In genomic region chr10:17737021-17737965, GRCh38 we compare ENCODE assay signal across 8 cellular contexts. TPM values are rescaled to one million over a fixed set of nuclear protein-coding genes. Genes with fewer than 3 reads are reported as not detected.
DNase-seq lines count a peak whose midpoint lies in the region; ATAC-seq, FAIRE-seq and TF ChIP-seq lines count a peak whose summit lies in the region.

No MANE protein-coding gene starts in this region.

- no peaks in the 10 kb centered on the region for H3K9me3 Mint-ChIP-seq in activated T-helper 17 cell treated with anti-CD3 and anti-CD28 coated beads, Interleukin-2, amount 50 U/mL, for 72 hours

- no peak overlapping the region for H3K4me2 ChIP-seq in K562 (ENCODE audit: insufficient read depth, low read length)

- no peak overlapping the region for H3K27ac Mint-ChIP-seq in activated T-helper 17 cell treated with anti-CD3 and anti-CD28 coated beads, Interleukin-2, amount 50 U/mL, for 72 hours

- H3K79me2 ChIP-seq in K562 (ENCODE audit: control insufficient read depth, insufficient read depth, low read length): no peaks in the 10 kb centered on the region

- H4K20me1 ChIP-seq in K562 (replicated peaks; ENCODE audit: control insufficient read depth, insufficient read depth, low read length): no peaks in the 10 kb centered on the region

- TF ChIP-seq CTCF in K562 (IDR thresholded peaks at IDR 0.05 in 2 of 3, conservative IDR thresholded peaks at IDR 0.05 in 1 of 3; ENCODE audit: insufficient read depth in 2 of 3, low read depth in 1 of 3, low read length in 3 of 3) (peak; percentile 39 to 75 (median 69); a peak in 5 of 6 replicates), kidney (IDR thresholded peaks at IDR 0.05; ENCODE audit: borderline replicate concordance, extremely low read depth, insufficient read depth) (peak; percentile 48), vagina (IDR thresholded peaks at IDR 0.05) (peak in 2 of 3 experiments; percentile 19 to 44)

- H3K27me3 Mint-ChIP-seq in activated T-helper 17 cell treated with anti-CD3 and anti-CD28 coated beads, Interleukin-2, amount 50 U/mL, for 72 hours: no peaks in the 10 kb centered on the region

- peak; percentile 48; the same call in 1 of the 3 replicates for ATAC-seq in K562
- no peak for ATAC-seq in activated T-helper 17 cell treated with anti-CD3 and anti-CD28 coated beads, Interleukin-2, amount 50 U/mL, for 72 hours (replicated peaks)
- no peak for ATAC-seq in HG03159 (IDR thresholded peaks at IDR 0.05; ENCODE audit: unreplicated experiment)

- no peak for TF ChIP-seq EP300 in K562 (IDR thresholded peaks at IDR 0.05; ENCODE audit: low read length)

- H3K4me1 ChIP-seq in K562 (replicated peaks in 1 of 2; ENCODE audit: control insufficient read depth in 2 of 2, insufficient read depth in 2 of 2, low read length in 2 of 2): peaks cover 3 to 4% of the 10 kb centered on the region in 2 experiments; a peak in 3 of 5 replicates
- no peaks in the 10 kb centered on the region for H3K4me1 ChIP-seq in kidney (ENCODE audit: control insufficient read depth in 1 of 2, insufficient read depth in 1 of 2, low read depth in 1 of 2, low read length in 2 of 2)
- H3K4me1 ChIP-seq in vagina: no peaks in the 10 kb centered on the region

- FAIRE-seq in K562 (lab: Jason Lieb, UNC) (peak; percentile 85), kidney (lab: Jason Lieb, UNC) (peak; percentile 96)

- H3K36me3 ChIP-seq in K562 (ENCODE audit: control insufficient read depth, insufficient read depth, low read length): no peaks in the 10 kb centered on the region
- no peaks in the 10 kb centered on the region for H3K36me3 ChIP-seq in kidney (ENCODE audit: control insufficient read depth in 1 of 2, insufficient read depth in 2 of 2, low read length in 2 of 2)
- no peaks in the 10 kb centered on the region for H3K36me3 ChIP-seq in vagina

- TF ChIP-seq POLR2A in K562 (conservative IDR thresholded peaks at IDR 0.05) (no peak), vagina (IDR thresholded peaks at IDR 0.05) (no peak)

- BruUV-seq in K562 (replicated peaks; lab: Mats Ljungman, UMichigan): no TSS peak

- H3K4me3 Mint-ChIP-seq in activated T-helper 17 cell treated with anti-CD3 and anti-CD28 coated beads, Interleukin-2, amount 50 U/mL, for 72 hours: no peak overlapping the region

- no peaks in the 10 kb centered on the region for H3K27me3 ChIP-seq in K562 (ENCODE audit: control insufficient read depth in 2 of 2, insufficient read depth in 2 of 2, low read length in 2 of 2)
- no peaks in the 10 kb centered on the region for H3K27me3 ChIP-seq in vagina

- H3K9me1 ChIP-seq in K562 (ENCODE audit: control insufficient read depth, insufficient read depth, low read length): no peaks in the 10 kb centered on the region

- 37% methylated on average over 12 of the region's 12 CpGs for WGBS in K562 (ENCODE audit: insufficient coverage, low coverage, missing lambda C conversion rate)

- H3K27ac ChIP-seq in K562 (ENCODE audit: extremely low read depth, low read depth, low read length) (no peak overlapping the region), kidney (ENCODE audit: low read depth in 2 of 2, low read length in 2 of 2) (no peak overlapping the region), vagina (no peak overlapping the region)

- H3K9me3 ChIP-seq in K562 (replicated peaks; ENCODE audit: control insufficient read depth, insufficient read depth, low read depth, low read length): no peaks in the 10 kb centered on the region
- H3K9me3 ChIP-seq in kidney (ENCODE audit: control insufficient read depth in 1 of 2, low read length in 2 of 2): no peaks in the 10 kb centered on the region
- H3K9me3 ChIP-seq in vagina: no peaks in the 10 kb centered on the region

- intact Hi-C loops in K562 (cut with micrococcal nuclease) (loop anchor here (5.0 to 10.0 kb wide), 3 partner anchors 138 to 480 kb away; no protein-coding TSS in a partner anchor), kidney (cut with DNase I) (no loop called here), vagina (cut with DNase I) (no loop called here)

- no peaks in the 10 kb centered on the region for H3K36me3 Mint-ChIP-seq in activated T-helper 17 cell treated with anti-CD3 and anti-CD28 coated beads, Interleukin-2, amount 50 U/mL, for 72 hours (ENCODE audit: low read depth)

- TF ChIP-seq RAD21 in K562 (CRISPR knock-in tag; conservative IDR thresholded peaks at IDR 0.05 in 1 of 2, IDR thresholded peaks at IDR 0.05 in 1 of 2): peak; percentile 26 to 61; a peak in 2 of 4 replicates

- no peak overlapping the region for H3K9ac ChIP-seq in K562 (ENCODE audit: insufficient read depth in 1 of 2, low read depth in 2 of 2, low read length in 2 of 2)
- no peak overlapping the region for H3K9ac ChIP-seq in kidney (ENCODE audit: low read length in 2 of 2)

- H3K4me3 ChIP-seq in K562 (no peak overlapping the region), kidney (ENCODE audit: low read length in 2 of 2) (no peak overlapping the region), vagina (no peak overlapping the region)

- POLR2A ChIA-PET in K562 (lab: Yijun Ruan, JAX): no interaction called here

- DNase-seq in NCI-H2227 (lab: John Stamatoyannopoulos, UW; ENCODE audit: unreplicated experiment) (peak; percentile 0), NCI-H2227 treated with DMSO at 0.1 percent for 48 hours (lab: John Stamatoyannopoulos, UW) (no peak), M059J (ENCODE audit: low read depth) (peak; percentile 25), K562 (ENCODE audit: extremely low read depth in 1 of 4, low spot score in 3 of 4) (peak in 1 of 4 experiments; percentile 54), kidney (no peak), vagina (ENCODE audit: extremely low spot score in 2 of 2) (no peak)

- H2AFZ ChIP-seq in K562 (ENCODE audit: low read depth, low read length): 0 out of 2 replicates have a peak overlapping the region, but pooled peaks have one; percentile 4

- no peaks in the 10 kb centered on the region for H3K4me1 Mint-ChIP-seq in activated T-helper 17 cell treated with anti-CD3 and anti-CD28 coated beads, Interleukin-2, amount 50 U/mL, for 72 hours

- in situ Hi-C loops in K562 (cut with MboI): loop anchor here (10.0 to 25.0 kb wide), 2 partner anchors 452 to 900 kb away; no protein-coding TSS in a partner anchor

- CTCF ChIA-PET in K562 (lab: Yijun Ruan, JAX; ENCODE audit: low intra/inter-chr PET ratio): interaction anchor here (1.0 to 1.2 kb wide), 3 partner anchors 89 to 136 kb away, joined by 3 to 5 read pairs (median 3); no protein-coding TSS in a partner anchor

TF ChIP-seq in K562, 482 proteins besides CTCF, POLR2A, EP300 and RAD21:
- TF ChIP-seq HIVEP1 (CRISPR knock-in tag; IDR thresholded peaks at IDR 0.05) (no peak), KLF16 (IDR thresholded peaks at IDR 0.05) (0 out of 2 replicates have a peak, but pooled peaks have one; percentile 33), NFIC (IDR thresholded peaks at IDR 0.05) (0 out of 2 replicates have a peak, but pooled peaks have one; percentile 6), SMC3 (conservative IDR thresholded peaks at IDR 0.05; ENCODE audit: insufficient read depth, low read depth, low read length) (0 out of 2 replicates have a peak, but pooled peaks have one; percentile 18), FOXK2 (conservative IDR thresholded peaks at IDR 0.05 in 1 of 2, IDR thresholded peaks at IDR 0.05 in 1 of 2; ENCODE audit: low read depth in 2 of 2) (peak; percentile 29 to 68; a peak in 2 of 4 replicates), ARID3A (IDR thresholded peaks at IDR 0.05; ENCODE audit: borderline replicate concordance, low read depth, low read length) (peak; percentile 63; the same call in 1 of the 2 replicates)

RNA-seq across cellular contexts. Expression of gene TMEM236, which starts 14.7 kb away (rescaled TPM):
- total RNA-seq in M059J (2014; rRNA removed; shearing (Covaris generic)): not detected in 2 replicates
- 0.05 and 0.37 TPM in 2 replicates for total RNA-seq in K562 (2011; cell fraction: chromatin; rRNA removed; ENCODE audit: low replicate concordance)
- 0.13 and 0.17 TPM in 2 replicates for total RNA-seq in K562 (2011; cell fraction: nucleolus; rRNA removed)
- 0.23 and 0.37 TPM in 2 replicates for total RNA-seq in K562 (2011; cell fraction: nucleoplasm; rRNA removed)
- total RNA-seq in K562 (2014; rRNA removed): 0.04 TPM in 1 of 2 replicates, not detected in the other
- 0.04 and 0.06 TPM in 2 replicates for total RNA-seq in K562 (2014; rRNA removed; fragmentation: Illumina TruSeq; extraction: Trizol)
- 0.04 and 0.08 TPM in 2 replicates for total RNA-seq in K562 (2015; rRNA removed; fragmentation: Illumina TruSeq; extraction: Trizol)
- total RNA-seq in K562 (2021): 0.04 TPM in 2 replicates
- polyA plus RNA-seq in K562 (2011; rRNA removed): 0.09 TPM in 1 of 2 replicates, not detected in the other
- polyA plus RNA-seq in K562 (2011; cell fraction: cytosol; rRNA removed): 0.03 and 0.13 TPM in 2 replicates
- 0.03 and 0.11 TPM in 2 replicates for polyA plus RNA-seq in K562 (2011; cell fraction: nucleus; rRNA removed)
- 0.03 and 0.17 TPM in 2 replicates for polyA plus RNA-seq in K562 (2012)
- polyA plus RNA-seq in K562 (2014; fragmentation: Illumina TruSeq; extraction: Trizol): 0.08 and 0.09 TPM in 2 replicates
- not detected for polyA plus RNA-seq in K562 (2014; fragmentation: Nextera tagmentation; extraction: Ambion mirVana)
- 0.09 and 0.13 TPM in 2 replicates for polyA plus RNA-seq in K562 (2014; rRNA removed)
- polyA minus RNA-seq in K562 (2011; rRNA and poly(A)+ RNA removed): 0.04 and 0.12 TPM in 2 replicates
- polyA minus RNA-seq in K562 (2011; cell fraction: cytosol; rRNA and poly(A)+ RNA removed): not detected in 2 replicates
- polyA minus RNA-seq in K562 (2011; cell fraction: nucleus; rRNA and poly(A)+ RNA removed): under 0.01 TPM in 1 of 2 replicates, not detected in the other
- total RNA-seq in kidney: 1.9 TPM
- polyA plus RNA-seq in kidney (ENCODE audit: insufficient read depth, low read depth, low replicate concordance): 0.09 TPM
- not detected for total RNA-seq in vagina
- under 1 TPM; 0.30 to 0.37 TPM for total RNA-seq in activated T-helper 17 cell treated with anti-CD3 and anti-CD28 coated beads, Interleukin-2, amount 50 U/mL, for 72 hours

Comparison
In these comparisons a context has a peak if more than half of its experiments do, and no peak if none do; other contexts are left out.
1. DNase-seq: peak in NCI-H2227 (single experiment) and M059J (single experiment); none in NCI-H2227 treated with DMSO at 0.1 percent for 48 hours (single experiment), kidney (single experiment) and vagina (0 of 2).
2. Peak in every context shown above with its lines, with median percentiles within 50 percentile points of each other: CTCF ChIP-seq.